ENCODE assay signal across 16 cellular contexts in the genomic region with DNA sequence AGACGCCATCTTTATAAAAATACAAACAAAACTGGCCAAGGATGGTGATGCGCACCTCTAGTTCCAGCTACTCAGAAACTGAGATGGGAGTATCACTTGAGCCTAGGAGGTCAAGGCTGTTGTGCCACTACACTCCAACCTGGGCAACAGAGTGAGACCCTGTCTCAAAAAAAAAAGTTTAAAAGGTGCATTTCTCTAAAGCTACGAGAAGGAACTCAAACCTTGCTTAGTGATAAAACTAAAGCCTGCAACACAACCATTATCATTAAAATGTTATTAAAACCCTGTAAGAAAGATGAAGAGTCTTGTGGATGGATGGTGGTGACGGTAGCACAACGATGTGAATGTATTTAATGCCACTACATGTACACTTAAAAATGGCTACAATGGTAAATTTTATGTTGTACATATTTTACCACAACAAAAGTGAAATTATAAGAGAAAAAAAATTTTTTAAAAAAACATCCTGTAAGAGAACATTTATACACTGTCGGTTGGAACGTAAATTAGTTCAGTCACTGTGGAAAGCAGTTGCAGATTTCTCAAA. TPM values are rescaled to one million over a fixed set of nuclear protein-coding genes. Genes with fewer than 3 reads are reported as not detected.
DNase-seq lines count a peak whose midpoint lies in the region; ATAC-seq and TF ChIP-seq lines count a peak whose summit lies in the region.
"Had no signal": no experiment of that assay in that cellular context is flagged by ENCODE, and none has a peak within 500 bp of the region (broad histone marks: within the 10 kb centered on the region; RNA-seq: fewer than 3 reads in every experiment).

No MANE protein-coding gene starts in this region.

- peaks cover 0 to 2% of the 10 kb centered on the region in 2 donors for H3K27me3 Mint-ChIP-seq in natural killer cell treated with Interleukin-12 subunit alpha and Interleukin-12 subunit beta and Interleukin-15 and Interleukin-18, amount 100 ng/mL, for 72 hours
- H3K27me3 Mint-ChIP-seq in natural killer cell (ENCODE audit: low read depth in 2 of 2) (no peaks in the 10 kb centered on the region), neural crest cell (ENCODE audit: low read depth) (peaks cover 30% of the 10 kb centered on the region), GM23338 (ENCODE audit: insufficient read depth, low read depth, poor library complexity) (peaks cover 19% of the 10 kb centered on the region)

- H3K4me1 ChIP-seq in vagina = peaks cover 58% of the 10 kb centered on the region
- no peaks in the 10 kb centered on the region for H3K4me1 ChIP-seq in GM23338 (ENCODE audit: insufficient read depth)

- H3K36me3 ChIP-seq in vagina (no peaks in the 10 kb centered on the region), GM23338 (ENCODE audit: insufficient read depth) (no peaks in the 10 kb centered on the region)

- TF ChIP-seq POLR2A in vagina (IDR thresholded peaks at IDR 0.05) = no peak

- H3F3A ChIP-seq in GM23338 (replicated peaks; ENCODE audit: low read depth) = no peaks in the 10 kb centered on the region; the same call in 1 of the 2 replicates

- TF ChIP-seq CTCF in natural killer cell (IDR thresholded peaks at IDR 0.05) (no peak), dorsolateral prefrontal cortex (IDR thresholded peaks at IDR 0.05 in 54 of 56, conservative IDR thresholded peaks at IDR 0.05 in 2 of 56; ENCODE audit: low read depth in 1 of 56, partially characterized antibody in 56 of 56) (no peak), neural crest cell (conservative IDR thresholded peaks at IDR 0.05) (no peak), vagina (IDR thresholded peaks at IDR 0.05) (no peak), GM23338 (conservative IDR thresholded peaks at IDR 0.05; ENCODE audit: low read depth in 2 of 2) (no peak)

- H3K4me3 ChIP-seq in dorsolateral prefrontal cortex (no peak overlapping the region), vagina (no peak overlapping the region), GM23338 (no peak overlapping the region)

- peaks cover 4% of the 10 kb centered on the region; the same call in 1 of the 2 replicates for H3K9me2 ChIP-seq in GM23338 (ENCODE audit: insufficient read depth)

- peak overlapping the region in 1 of 2 donors; percentile 37 for H3K27ac Mint-ChIP-seq in natural killer cell treated with Interleukin-12 subunit alpha and Interleukin-12 subunit beta and Interleukin-15 and Interleukin-18, amount 100 ng/mL, for 72 hours
- H3K27ac Mint-ChIP-seq in natural killer cell (peak overlapping the region in 1 of 2 donors; percentile 73), neural crest cell (ENCODE audit: unreplicated experiment) (no peak overlapping the region), GM23338 (no peak overlapping the region)

- intact Hi-C loops in natural killer cell (cut with micrococcal nuclease) (no loop called here), dorsolateral prefrontal cortex (cut with DNase I) (no loop called here), vagina (cut with DNase I) (loop anchor here (5.0 kb wide), 1 partner anchor 35 kb away; no protein-coding TSS in a partner anchor)

- H3K27ac ChIP-seq in dorsolateral prefrontal cortex (peak overlapping the region in 39 of 59 donors; percentile 5 to 81 (median 54)), vagina (peak overlapping the region; percentile 80), GM23338 (ENCODE audit: low read depth) (no peak overlapping the region)

- H3K4me1 Mint-ChIP-seq in natural killer cell treated with Interleukin-12 subunit alpha and Interleukin-12 subunit beta and Interleukin-15 and Interleukin-18, amount 100 ng/mL, for 72 hours (ENCODE audit: low read depth in 2 of 2) = peaks cover 31 to 33% of the 10 kb centered on the region in 2 donors
- H3K4me1 Mint-ChIP-seq in natural killer cell (peaks cover 26 to 33% of the 10 kb centered on the region in 2 donors), neural crest cell (peaks cover 19% of the 10 kb centered on the region), GM23338 (peaks cover 4% of the 10 kb centered on the region; the same call in 2 of the 3 replicates)

- H3K27me3 ChIP-seq in dorsolateral prefrontal cortex (no peaks in the 10 kb centered on the region), vagina (no peaks in the 10 kb centered on the region), GM23338 (ENCODE audit: insufficient read depth) (peaks cover 35% of the 10 kb centered on the region)

- DNase-seq in natural killer cell treated with Interleukin-12 subunit alpha and Interleukin-12 subunit beta and Interleukin-15 and Interleukin-18, amount 100 ng/mL, for 72 hours (ENCODE audit: low spot score) = no peak
- DNase-seq in natural killer cell = no peak
- no peak for DNase-seq in dorsolateral prefrontal cortex
- no peak for DNase-seq in neural crest cell (ENCODE audit: low read depth, low spot score)
- no peak for DNase-seq in vagina (ENCODE audit: extremely low spot score in 2 of 2)
- no peak for DNase-seq in GM23338 (ENCODE audit: low spot score)
- DNase-seq: activated CD8-positive, alpha-beta memory T cell treated with anti-CD3 and anti-CD28 coated beads for 24 hours; activated gamma-delta T cell; NCI-H187; nucleus accumbens; stimulated activated CD4-positive, alpha-beta T cell treated with anti-CD3 and anti-CD28 coated beads, Interleukin-12 subunit alpha, Interleukin-12 subunit beta, amount 100 ng/mL, for 4 hours had no signal

- no peak for ATAC-seq in natural killer cell treated with Interleukin-12 subunit alpha and Interleukin-12 subunit beta and Interleukin-15 and Interleukin-18, amount 100 ng/mL, for 72 hours
- ATAC-seq in natural killer cell (no peak), GM18870 (IDR thresholded peaks at IDR 0.05; ENCODE audit: unreplicated experiment) (no peak), GM23338 (no peak), HG03565 (IDR thresholded peaks at IDR 0.05; ENCODE audit: unreplicated experiment) (no peak)

- H3K9me3 ChIP-seq in vagina = no peaks in the 10 kb centered on the region

- no peak overlapping the region for H3K4me2 ChIP-seq in GM23338

- H2AFZ ChIP-seq in GM23338 = no peak overlapping the region

- H3K36me3 Mint-ChIP-seq in natural killer cell treated with Interleukin-12 subunit alpha and Interleukin-12 subunit beta and Interleukin-15 and Interleukin-18, amount 100 ng/mL, for 72 hours = no peaks in the 10 kb centered on the region
- no peaks in the 10 kb centered on the region for H3K36me3 Mint-ChIP-seq in natural killer cell
- H3K36me3 Mint-ChIP-seq in neural crest cell (ENCODE audit: low read depth) = no peaks in the 10 kb centered on the region
- no peaks in the 10 kb centered on the region for H3K36me3 Mint-ChIP-seq in GM23338 (ENCODE audit: low read depth)

- H3K9me3 Mint-ChIP-seq in natural killer cell treated with Interleukin-12 subunit alpha and Interleukin-12 subunit beta and Interleukin-15 and Interleukin-18, amount 100 ng/mL, for 72 hours = no peaks in the 10 kb centered on the region
- H3K9me3 Mint-ChIP-seq in natural killer cell (no peaks in the 10 kb centered on the region), neural crest cell (no peaks in the 10 kb centered on the region), GM23338 (no peaks in the 10 kb centered on the region)

- H3K79me2 ChIP-seq in GM23338 (replicated peaks; ENCODE audit: insufficient read depth) = no peaks in the 10 kb centered on the region

- no peaks in the 10 kb centered on the region for H4K20me1 ChIP-seq in GM23338 (replicated peaks; ENCODE audit: insufficient read depth)

- peak overlapping the region; percentile 36 for H3K4me3 Mint-ChIP-seq in natural killer cell treated with Interleukin-12 subunit alpha and Interleukin-12 subunit beta and Interleukin-15 and Interleukin-18, amount 100 ng/mL, for 72 hours
- H3K4me3 Mint-ChIP-seq in natural killer cell = no peak overlapping the region
- H3K4me3 Mint-ChIP-seq in neural crest cell = peak overlapping the region; percentile 5
- H3K4me3 Mint-ChIP-seq in GM23338 = no peak overlapping the region

TF ChIP-seq in GM23338, 12 proteins besides CTCF, POLR2A, EP300 and RAD21 (continues in another document):
- TF ChIP-seq JUNB (IDR thresholded peaks at IDR 0.05; ENCODE audit: unreplicated experiment) = no peak

RNA-seq across cellular contexts. Expression of gene PLD1, which starts 3.1 kb away (rescaled TPM):
- 1 to 10 TPM; 5.4 to 7.7 TPM for total RNA-seq in natural killer cell treated with Interleukin-12 subunit alpha and Interleukin-12 subunit beta and Interleukin-15 and Interleukin-18, amount 100 ng/mL, for 72 hours
- 10 to 100 TPM; 13.2 to 26.3 (median 17.1) TPM for total RNA-seq in natural killer cell
- 100 to 1,000 TPM in 2 of 120 experiments, 10 to 100 TPM in 118; 16.2 to 167 (median 39.0) TPM for total RNA-seq in dorsolateral prefrontal cortex
- total RNA-seq in neural crest cell = 0.89 and 0.93 TPM in 2 replicates
- total RNA-seq in vagina = 35.6 TPM
- total RNA-seq in GM23338 (2014; rRNA removed; shearing (Covaris generic)) = 2.2 and 6.7 TPM in 2 replicates
- 1.4 and 2.0 TPM in 2 replicates for polyA plus RNA-seq in GM23338 (2016; fragmentation: Nextera tagmentation; extraction: Ambion mirVana)

RNA-seq across cellular contexts. Expression of gene TMEM212, which starts 35.9 kb away (rescaled TPM):
- total RNA-seq in natural killer cell treated with Interleukin-12 subunit alpha and Interleukin-12 subunit beta and Interleukin-15 and Interleukin-18, amount 100 ng/mL, for 72 hours = not detected
- not detected for total RNA-seq in natural killer cell
- total RNA-seq in dorsolateral prefrontal cortex = 1 to 10 TPM in 47 of 120 experiments, under 1 TPM in 16, not detected in 57; 0.22 to 5.6 (median 1.4) TPM
- total RNA-seq in neural crest cell = not detected in 2 replicates
- total RNA-seq in vagina = not detected
- total RNA-seq in GM23338 (2014; rRNA removed; shearing (Covaris generic)) = not detected in 2 replicates
- not detected in 2 replicates for polyA plus RNA-seq in GM23338 (2016; fragmentation: Nextera tagmentation; extraction: Ambion mirVana)
- total RNA-seq: dermis microvascular lymphatic vessel endothelial cell, NCI-H460, temporal lobe had no signal

Comparison
In these comparisons a context has a peak if more than half of its experiments do, and no peak if none do; other contexts are left out.
1. H3K4me3 Mint-ChIP-seq: peak in natural killer cell treated with Interleukin-12 subunit alpha and Interleukin-12 subunit beta and Interleukin-15 and Interleukin-18, amount 100 ng/mL, for 72 hours (single experiment) and neural crest cell (single experiment); none in natural killer cell (single experiment) and GM23338 (single experiment).